15 cellular contexts compared by ENCODE assay signal in genomic region chr18:32351014-32351413, GRCh38.
DNase-seq lines count a peak whose midpoint lies in the region; ATAC-seq and TF ChIP-seq lines count a peak whose summit lies in the region.
"Had no signal": no experiment of that assay in that cellular context is flagged by ENCODE, and none has a peak within 500 bp of the region (broad histone marks: within the 10 kb centered on the region; RNA-seq: fewer than 3 reads in every experiment).

No MANE protein-coding gene starts in this region.

- peak; percentile 20 for ATAC-seq in body of pancreas
- ATAC-seq in Right ventricle myocardium superior (ENCODE audit: poor library complexity), result peak; percentile 30
- ATAC-seq in activated T-cell treated with anti-CD3 and anti-CD28 coated beads, Interleukin-2, amount 50 U/mL, for 72 hours (replicated peaks in 1 of 2), result no peak
- ATAC-seq: HepG2 had no signal

- no peak for TF ChIP-seq CTCF in AG10803 (conservative IDR thresholded peaks at IDR 0.05; ENCODE audit: low read length)
- TF ChIP-seq CTCF in body of pancreas (IDR thresholded peaks at IDR 0.05), result no peak
- TF ChIP-seq CTCF in osteocyte (IDR thresholded peaks at IDR 0.05), result no peak

- H3K27me3 Mint-ChIP-seq in osteocyte (ENCODE audit: unreplicated experiment), result no peaks in the 10 kb centered on the region
- no peaks in the 10 kb centered on the region for H3K27me3 Mint-ChIP-seq in activated T-cell treated with anti-CD3 and anti-CD28 coated beads, Interleukin-2, amount 50 U/mL, for 72 hours (ENCODE audit: low read depth)

- no peaks in the 10 kb centered on the region for H3K9me3 ChIP-seq in body of pancreas

- no peaks in the 10 kb centered on the region for H3K9me3 Mint-ChIP-seq in osteocyte (ENCODE audit: unreplicated experiment)
- no peaks in the 10 kb centered on the region for H3K9me3 Mint-ChIP-seq in activated T-cell treated with anti-CD3 and anti-CD28 coated beads, Interleukin-2, amount 50 U/mL, for 72 hours
- H3K9me3 Mint-ChIP-seq: activated CD4-positive, alpha-beta memory T cell treated with anti-CD3 and anti-CD28 coated beads, Interleukin-2, amount 10 ng/mL, durations not matched to agents 7 days and 5 days; neural progenitor cell had no signal

- no peak for TF ChIP-seq POLR2A in body of pancreas (IDR thresholded peaks at IDR 0.05)

- H3K27ac Mint-ChIP-seq in osteocyte (ENCODE audit: unreplicated experiment), result peak overlapping the region; percentile 34
- no peak overlapping the region for H3K27ac Mint-ChIP-seq in activated T-cell treated with anti-CD3 and anti-CD28 coated beads, Interleukin-2, amount 50 U/mL, for 72 hours
- H3K27ac Mint-ChIP-seq: activated CD4-positive, alpha-beta memory T cell treated with anti-CD3 and anti-CD28 coated beads, Interleukin-2, amount 10 ng/mL, durations not matched to agents 7 days and 5 days; neural progenitor cell had no signal

- H3K4me1 ChIP-seq in body of pancreas, result peaks cover 41% of the 10 kb centered on the region

- H3K4me3 ChIP-seq in AG10803 (ENCODE audit: low read length) (no peak overlapping the region), body of pancreas (no peak overlapping the region)
- H3K4me3 ChIP-seq: neural progenitor cell had no signal

- intact Hi-C loops in body of pancreas (cut with DNase I) (no loop called here), Right ventricle myocardium superior (cut with DNase I) (loop anchor here (10.0 kb wide), 2 partner anchors 56 to 74 kb away; no protein-coding TSS in a partner anchor)

- H3K27ac ChIP-seq in body of pancreas, result peak overlapping the region; percentile 70 to 82 (median 76)
- H3K27ac ChIP-seq: neural progenitor cell had no signal

- peaks cover 48% of the 10 kb centered on the region for H3K4me1 Mint-ChIP-seq in osteocyte (ENCODE audit: unreplicated experiment)
- H3K4me1 Mint-ChIP-seq in activated T-cell treated with anti-CD3 and anti-CD28 coated beads, Interleukin-2, amount 50 U/mL, for 72 hours (ENCODE audit: low read depth), result no peaks in the 10 kb centered on the region
- H3K4me1 Mint-ChIP-seq: activated CD4-positive, alpha-beta memory T cell treated with anti-CD3 and anti-CD28 coated beads, Interleukin-2, amount 10 ng/mL, durations not matched to agents 7 days and 5 days had no signal

- no peaks in the 10 kb centered on the region for H3K36me3 ChIP-seq in body of pancreas (replicated peaks in 1 of 2; ENCODE audit: insufficient read depth in 1 of 2, low read depth in 2 of 2)
- H3K36me3 ChIP-seq: neural progenitor cell had no signal

- H3K4me3 Mint-ChIP-seq in osteocyte (ENCODE audit: unreplicated experiment), result no peak overlapping the region
- H3K4me3 Mint-ChIP-seq in activated T-cell treated with anti-CD3 and anti-CD28 coated beads, Interleukin-2, amount 50 U/mL, for 72 hours, result no peak overlapping the region
- H3K4me3 Mint-ChIP-seq: activated CD4-positive, alpha-beta memory T cell treated with anti-CD3 and anti-CD28 coated beads, Interleukin-2, amount 10 ng/mL, durations not matched to agents 7 days and 5 days; neural progenitor cell had no signal

- WGBS in body of pancreas, 2 donors, result 33 to 63% methylated on average over 1 of the region's 1 CpG

- H3K36me3 Mint-ChIP-seq in osteocyte (ENCODE audit: unreplicated experiment), result no peaks in the 10 kb centered on the region
- no peaks in the 10 kb centered on the region for H3K36me3 Mint-ChIP-seq in activated T-cell treated with anti-CD3 and anti-CD28 coated beads, Interleukin-2, amount 50 U/mL, for 72 hours (ENCODE audit: insufficient read depth in 2 of 2)
- H3K36me3 Mint-ChIP-seq: neural progenitor cell had no signal

- DNase-seq in AG10803 (ENCODE audit: low read depth) (peak; percentile 65), body of pancreas (no peak), Right ventricle myocardium superior (no peak), osteocyte (ENCODE audit: extremely low spot score, unreplicated experiment) (no peak), cerebellum (ENCODE audit: low spot score) (no peak), T-helper 9 cell (no peak)
- DNase-seq in activated T-cell treated with anti-CD3 and anti-CD28 coated beads, Interleukin-2, amount 50 U/mL, for 72 hours, result no peak
- DNase-seq in activated CD4-positive, alpha-beta T cell treated with anti-CD3 and anti-CD28 coated beads, Interleukin-2, amount 50 U/mL, for 4 hours, result no peak
- DNase-seq: ACHN; activated CD4-positive, alpha-beta memory T cell treated with anti-CD3 and anti-CD28 coated beads, Interleukin-2, amount 10 ng/mL, durations not matched to agents 7 days and 5 days; Calu3; cerebellar nuclear complex; NCI-H446 treated with DMSO at 0.1 percent for 48 hours had no signal

- H3K27me3 ChIP-seq in body of pancreas, result no peaks in the 10 kb centered on the region
- H3K27me3 ChIP-seq: neural progenitor cell had no signal

Comparison
In these comparisons a context has a peak if more than half of its experiments do, and no peak if none do; other contexts are left out.
1. ATAC-seq: peak in body of pancreas (single experiment) and Right ventricle myocardium superior (single experiment); none in activated T-cell treated with anti-CD3 and anti-CD28 coated beads, Interleukin-2, amount 50 U/mL, for 72 hours (0 of 2).